Comparison of ENCODE assay signal across 9 cellular contexts in genomic region chr18:63271881-63272299, GRCh38. TPM values are rescaled to one million over a fixed set of nuclear protein-coding genes. Genes with fewer than 3 reads are reported as not detected.
DNase-seq lines count a peak whose midpoint lies in the region; ATAC-seq and TF ChIP-seq lines count a peak whose summit lies in the region.
"Had no signal": no experiment of that assay in that cellular context is flagged by ENCODE, and none has a peak within 500 bp of the region (broad histone marks: within the 10 kb centered on the region; RNA-seq: fewer than 3 reads in every experiment).

No MANE protein-coding gene starts in this region.

- no peaks in the 10 kb centered on the region for H3K36me3 ChIP-seq in left lung
- H3K36me3 ChIP-seq in tibial nerve, result no peaks in the 10 kb centered on the region
- H3K36me3 ChIP-seq: cardiac muscle cell had no signal

- H3K4me1 ChIP-seq in left lung, result peaks cover 0 to 15% of the 10 kb centered on the region in 2 donors
- H3K4me1 ChIP-seq in tibial nerve, result peaks cover 0 to 53% (median 31%) of the 10 kb centered on the region in 4 donors

- no peak overlapping the region for H3K4me3 Mint-ChIP-seq in activated CD4-positive, alpha-beta T cell treated with anti-CD3 and anti-CD28 coated beads for 36 hours

- no peak for TF ChIP-seq POLR2A in tibial nerve (IDR thresholded peaks at IDR 0.05)

- DNase-seq in activated CD4-positive, alpha-beta T cell treated with anti-CD3 and anti-CD28 coated beads for 36 hours, result no peak
- DNase-seq in activated CD4-positive, alpha-beta T cell treated with anti-CD3 and anti-CD28 coated beads, Interleukin-2, amount 50 U/mL, for 4 hours, result no peak
- peak; percentile 85 for DNase-seq in SK-N-DZ (ENCODE audit: low spot score)
- DNase-seq in left lung, result no peak
- DNase-seq in tibial nerve (ENCODE audit: low spot score in 2 of 2), result peak in 1 of 2 donors; percentile 24
- DNase-seq in stimulated activated CD4-positive, alpha-beta T cell treated with anti-CD3 and anti-CD28 coated beads, Interleukin-1b, Interleukin-23, amount 100 ng/mL, for 48 hours, result no peak
- DNase-seq in SHP77 (lab: John Stamatoyannopoulos, UW), result no peak

- H3K36me3 Mint-ChIP-seq in activated CD4-positive, alpha-beta T cell treated with anti-CD3 and anti-CD28 coated beads for 36 hours (ENCODE audit: low read depth), result peaks cover 42% of the 10 kb centered on the region

- H3K9me3 ChIP-seq in left lung, result no peaks in the 10 kb centered on the region
- no peaks in the 10 kb centered on the region for H3K9me3 ChIP-seq in tibial nerve

- TF ChIP-seq CTCF in left lung (IDR thresholded peaks at IDR 0.05) (no peak), tibial nerve (IDR thresholded peaks at IDR 0.05) (no peak)

- WGBS in tibial nerve, 2 donors, result 64 to 68% methylated on average over 3 of the region's 3 CpGs

- ATAC-seq in activated CD4-positive, alpha-beta T cell treated with anti-CD3 and anti-CD28 coated beads for 36 hours, result no peak
- ATAC-seq in left lung (peak; percentile 18), GM19035 (IDR thresholded peaks at IDR 0.05; ENCODE audit: unreplicated experiment) (no peak)

- POLR2A ChIA-PET in activated CD4-positive, alpha-beta T cell treated with anti-CD3 and anti-CD28 coated beads for 36 hours (lab: Charles Lee), result no interaction called here

- no peak overlapping the region for H3K4me3 ChIP-seq in left lung
- H3K4me3 ChIP-seq in tibial nerve, result no peak overlapping the region
- H3K4me3 ChIP-seq: cardiac muscle cell had no signal

- H3K27me3 ChIP-seq in left lung (no peaks in the 10 kb centered on the region), tibial nerve (no peaks in the 10 kb centered on the region)
- H3K27me3 ChIP-seq: cardiac muscle cell had no signal

- peak overlapping the region; percentile 1 for H3K27ac Mint-ChIP-seq in activated CD4-positive, alpha-beta T cell treated with anti-CD3 and anti-CD28 coated beads for 36 hours

- peaks cover 70% of the 10 kb centered on the region for H3K4me1 Mint-ChIP-seq in activated CD4-positive, alpha-beta T cell treated with anti-CD3 and anti-CD28 coated beads for 36 hours

- H3K27ac ChIP-seq in left lung (peak overlapping the region in 1 of 2 donors; percentile 38), tibial nerve (peak overlapping the region; percentile 1 to 70 (median 49))
- H3K27ac ChIP-seq: cardiac muscle cell had no signal

- H3K27me3 Mint-ChIP-seq in activated CD4-positive, alpha-beta T cell treated with anti-CD3 and anti-CD28 coated beads for 36 hours, result no peaks in the 10 kb centered on the region

- H3K9me3 Mint-ChIP-seq in activated CD4-positive, alpha-beta T cell treated with anti-CD3 and anti-CD28 coated beads for 36 hours (ENCODE audit: low read depth), result no peaks in the 10 kb centered on the region

- intact Hi-C loops in activated CD4-positive, alpha-beta T cell treated with anti-CD3 and anti-CD28 coated beads for 36 hours (cut with DNase I, micrococcal nuclease), result no loop called here
- intact Hi-C loops in left lung (cut with DNase I), result no loop called here

- peak in 1 of 2 donors; percentile 60 for TF ChIP-seq EP300 in tibial nerve (IDR thresholded peaks at IDR 0.05)

- CTCF ChIA-PET in activated CD4-positive, alpha-beta T cell treated with anti-CD3 and anti-CD28 coated beads for 36 hours (lab: Charles Lee), result interaction anchor here (0.9 to 1.5 kb wide), 4 partner anchors 10 to 143 kb away, joined by 3 to 7 read pairs (median 4); no protein-coding TSS in a partner anchor

RNA-seq across cellular contexts. Expression of gene BCL2, which starts 47.7 kb away (rescaled TPM):
- 10 to 100 TPM; 66.0 to 88.9 TPM for total RNA-seq in activated CD4-positive, alpha-beta T cell treated with anti-CD3 and anti-CD28 coated beads for 36 hours
- polyA plus RNA-seq in SK-N-DZ (2014; cell fraction: cytosol; rRNA removed), result 16.1 and 17.4 TPM in 2 replicates
- 6.6 and 7.0 TPM in 2 replicates for polyA plus RNA-seq in SK-N-DZ (2014; cell fraction: nucleus; rRNA removed)
- 1 to 10 TPM; 6.3 to 8.7 TPM for total RNA-seq in left lung
- total RNA-seq in tibial nerve, result 10 to 100 TPM; 54.7 to 79.1 (median 67.0) TPM

Comparison
In these comparisons a context has a peak if more than half of its experiments do, and no peak if none do; other contexts are left out.
1. RNA of gene BCL2, which starts 47.7 kb away (total RNA-seq): 66.0 to 88.9 TPM in activated CD4-positive, alpha-beta T cell treated with anti-CD3 and anti-CD28 coated beads for 36 hours and 54.7 to 79.1 TPM in tibial nerve; 6.3 to 8.7 TPM in left lung; every median in the first group is over 4 times any median in the second.